8 cellular contexts compared by ENCODE assay signal in genomic region chr17:2054740-2055493, GRCh38. TPM values are rescaled to one million over a fixed set of nuclear protein-coding genes. Genes with fewer than 3 reads are reported as not detected.
A peak's percentile ranks its signal among the peaks of the same experiment; 100 is the strongest.
DNase-seq lines count a peak whose midpoint lies in the region; ATAC-seq and TF ChIP-seq lines count a peak whose summit lies in the region.

Gene HIC1 (plus strand): TSS chr17:2055103. CDS start chr17:2056691, 1,588 bp downstream.

- no peaks in the 10 kb centered on the region for H3K9me3 Mint-ChIP-seq in MCF 10A (ENCODE audit: unreplicated experiment)

- ATAC-seq in GM21529 (IDR thresholded peaks at IDR 0.05; ENCODE audit: unreplicated experiment) (peak; percentile 31), GM21576 (IDR thresholded peaks at IDR 0.05; ENCODE audit: unreplicated experiment) (no peak)

- peaks cover 0 to 5% (median 4%) of the 10 kb centered on the region in 3 donors for H3K36me3 ChIP-seq in skeletal muscle tissue (ENCODE audit: control insufficient read depth in 3 of 3, insufficient read depth in 3 of 3, low read length in 3 of 3)

- peaks cover 12% of the 10 kb centered on the region for H3K4me1 Mint-ChIP-seq in MCF 10A (ENCODE audit: insufficient read depth, unreplicated experiment)

- POLR2A ChIA-PET in MCF 10A (lab: Yijun Ruan, JAX): interaction anchor here (0.6 to 1.0 kb wide), 3 partner anchors 190 to 191 kb away, joined by 3 to 4 read pairs (median 3); no protein-coding TSS in a partner anchor

- no peaks in the 10 kb centered on the region for H3K36me3 Mint-ChIP-seq in MCF 10A (ENCODE audit: insufficient read depth, unreplicated experiment)

- H3K27ac ChIP-seq in VCaP (peak within 1 kb of the TSS; percentile 54), skeletal muscle tissue (ENCODE audit: low read depth, low read length) (peak within 1 kb of the TSS; percentile 81)

- H3K27ac Mint-ChIP-seq in MCF 10A (ENCODE audit: low read depth, unreplicated experiment): no peak within 1 kb of the TSS

- intact Hi-C loops in MCF 10A (cut with micrococcal nuclease): loop anchor here (1.0 kb wide), 2 partner anchors 176 to 189 kb away; no protein-coding TSS in a partner anchor

- peak within 1 kb of the TSS in 2 of 3 donors; percentile 62 to 79 for H3K9ac ChIP-seq in skeletal muscle tissue (ENCODE audit: low read depth in 1 of 3, low read length in 3 of 3)

- CTCF ChIA-PET in MCF 10A (lab: Yijun Ruan, JAX): interaction anchor here (0.5 to 3.4 kb wide), 25 partner anchors 10 to 280 kb away, joined by 3 to 61 read pairs (median 3); no protein-coding TSS in a partner anchor

- peak within 1 kb of the TSS; percentile 48 for H3K4me3 Mint-ChIP-seq in MCF 10A (ENCODE audit: unreplicated experiment)

- peaks cover 16 to 22% (median 20%) of the 10 kb centered on the region in 3 donors for H3K4me1 ChIP-seq in skeletal muscle tissue (ENCODE audit: control insufficient read depth in 3 of 3, insufficient read depth in 3 of 3, low read length in 3 of 3)

- no TSS peak for BruUV-seq in MCF 10A (replicated peaks; lab: Mats Ljungman, UMichigan)

- TF ChIP-seq CTCF in NB4 (IDR thresholded peaks at IDR 0.05; ENCODE audit: low read depth, low read length) (peak; percentile 33), VCaP (conservative IDR thresholded peaks at IDR 0.05) (peak; percentile 98), MCF 10A (IDR thresholded peaks at IDR 0.05; ENCODE audit: unreplicated experiment) (peak; percentile 93)

- peaks cover 0 to 23% (median 11%) of the 10 kb centered on the region in 3 donors for H3K27me3 ChIP-seq in skeletal muscle tissue (ENCODE audit: control insufficient read depth in 3 of 3, insufficient read depth in 3 of 3, low read length in 3 of 3)

- no peak for TF ChIP-seq POLR2A in NB4 (IDR thresholded peaks at IDR 0.05; ENCODE audit: extremely low read depth, insufficient read length)

- no peak within 1 kb of the TSS for H3K4me3 ChIP-seq in NB4 (ENCODE audit: low read depth, low read length)
- peak within 1 kb of the TSS; percentile 56 for H3K4me3 ChIP-seq in iPS-18c (ENCODE audit: insufficient read depth, low read depth, low read length)
- H3K4me3 ChIP-seq in skeletal muscle tissue (ENCODE audit: low read length in 3 of 3): peak within 1 kb of the TSS; percentile 56 to 68 (median 67)

- H3K27me3 Mint-ChIP-seq in MCF 10A (ENCODE audit: insufficient read depth, unreplicated experiment): no peaks in the 10 kb centered on the region

- H3K9me3 ChIP-seq in iPS-18c (ENCODE audit: control insufficient read depth, insufficient read depth, low read length): no peaks in the 10 kb centered on the region
- no peaks in the 10 kb centered on the region for H3K9me3 ChIP-seq in skeletal muscle tissue (ENCODE audit: control insufficient read depth in 3 of 3, low read length in 3 of 3)

- DNase-seq in COLO829 (ENCODE audit: low spot score) (peak; percentile 59), NB4 (ENCODE audit: low read depth) (peak; percentile 73), MCF 10A (ENCODE audit: unreplicated experiment) (peak; percentile 53)

RNA-seq across cellular contexts. Expression of gene HIC1, which starts in this region (rescaled TPM):
- total RNA-seq in MCF 10A (2022): 0.59 and 1.0 TPM in 2 replicates
- total RNA-seq in skeletal muscle tissue: 23.5 TPM

Comparison
In these comparisons a context has a peak if more than half of its experiments do, and no peak if none do; other contexts are left out.
1. RNA of gene HIC1 (total RNA-seq): 23.5 TPM in skeletal muscle tissue (single experiment); 0.59 to 1.0 TPM in MCF 10A; every median in the first group is over 10 times any median in the second.
2. CTCF ChIP-seq: peak in every context shown above with its lines; median percentile 98 in VCaP; 93 in MCF 10A; 33 in NB4.
3. Peak in every context shown above with its lines, with median percentiles within 50 percentile points of each other: DNase-seq.